ENCODE assay signal across 28 cellular contexts in the genomic region with DNA sequence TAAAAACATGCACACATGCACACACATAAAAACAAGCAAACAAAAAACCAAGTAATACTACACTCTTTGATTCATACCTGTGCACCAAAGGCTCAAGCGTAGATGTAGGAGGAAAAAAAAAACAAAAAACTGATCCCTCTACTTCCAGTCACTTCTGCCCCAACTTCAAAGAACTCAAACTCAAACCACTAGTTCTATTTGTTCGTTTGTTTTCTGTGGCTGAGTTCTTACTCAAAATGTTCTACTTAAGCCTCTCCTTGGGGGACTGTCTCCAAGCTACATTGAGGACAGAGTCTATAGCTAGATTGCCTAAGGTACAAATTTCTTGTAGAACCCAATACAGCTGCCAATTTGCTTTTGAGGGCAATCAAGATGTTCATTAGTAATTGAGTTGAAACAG.
DNase-seq lines count a peak whose midpoint lies in the region; ATAC-seq lines count a peak whose summit lies in the region.
"Had no signal": no experiment of that assay in that cellular context is flagged by ENCODE, and none has a peak within 500 bp of the region (broad histone marks: within the 10 kb centered on the region; RNA-seq: fewer than 3 reads in every experiment).

No MANE protein-coding gene starts in this region.

- no peak overlapping the region for H3K4me3 Mint-ChIP-seq in activated naive CD4-positive, alpha-beta T cell treated with anti-CD3 and anti-CD28 coated beads, Interleukin-2, amount 10 ng/mL, durations not matched to agents 7 days and 5 days
- H3K4me3 Mint-ChIP-seq: activated naive CD8-positive, alpha-beta T cell treated with anti-CD3 and anti-CD28 coated beads for 36 hours; activated T-helper 17 cell treated with anti-CD3 and anti-CD28 coated beads, Interleukin-2, amount 50 U/mL, for 72 hours; B cell; immature natural killer cell; mesothelial cell of epicardium; natural killer cell treated with Interleukin-12 subunit alpha and Interleukin-12 subunit beta and Interleukin-15 and Interleukin-18, amount 100 ng/mL, for 72 hours had no signal

- DNase-seq in DMS79 (lab: John Stamatoyannopoulos, UW): peak; percentile 92
- no peak for DNase-seq in activated naive CD4-positive, alpha-beta T cell treated with anti-CD3 and anti-CD28 coated beads, Interleukin-2, amount 10 ng/mL, durations not matched to agents 7 days and 5 days
- no peak for DNase-seq in activated CD8-positive, alpha-beta memory T cell treated with anti-CD3 and anti-CD28 coated beads for 24 hours
- DNase-seq: activated CD4-positive, alpha-beta T cell treated with anti-CD3 and anti-CD28 coated beads, Interleukin-2, amount 50 U/mL, for 1 hour; activated CD8-positive, alpha-beta memory T cell treated with anti-CD3 and anti-CD28 coated beads, Interleukin-2, amount 50 U/mL, for 4 hours; activated naive CD8-positive, alpha-beta T cell treated with anti-CD3 and anti-CD28 coated beads for 36 hours; DND-41; H7; immature natural killer cell; left lung; MG63; NCI-H146; NCI-H2171 treated with DMSO at 0.1 percent for 48 hours; right lobe of liver; stimulated activated CD4-positive, alpha-beta T cell treated with anti-CD3 and anti-CD28 coated beads, Interleukin-15, amount 100 ng/mL, for 24 hours; stimulated activated CD8-positive, alpha-beta memory T cell treated with anti-CD3 and anti-CD28 coated beads, Interleukin-4, amount 100 ng/mL, for 48 hours; T-helper 9 cell; upper lobe of left lung had no signal

- ATAC-seq in GM18907 (IDR thresholded peaks at IDR 0.05; ENCODE audit: unreplicated experiment) (peak; percentile 82), HG02759 (IDR thresholded peaks at IDR 0.05; ENCODE audit: unreplicated experiment) (peak; percentile 69), HG03432 (IDR thresholded peaks at IDR 0.05; ENCODE audit: unreplicated experiment) (peak; percentile 80), GM19467 (IDR thresholded peaks at IDR 0.05; ENCODE audit: unreplicated experiment) (no peak), GM18498 (IDR thresholded peaks at IDR 0.05; ENCODE audit: unreplicated experiment) (no peak)
- ATAC-seq: activated T-helper 17 cell treated with anti-CD3 and anti-CD28 coated beads, Interleukin-2, amount 50 U/mL, for 72 hours; left lung; natural killer cell treated with Interleukin-12 subunit alpha and Interleukin-12 subunit beta and Interleukin-15 and Interleukin-18, amount 100 ng/mL, for 72 hours; right lobe of liver; SK-N-SH treated with all-trans-retinoic acid at 6 μM for 48 hours had no signal

- no peaks in the 10 kb centered on the region for H3K36me3 Mint-ChIP-seq in activated naive CD4-positive, alpha-beta T cell treated with anti-CD3 and anti-CD28 coated beads, Interleukin-2, amount 10 ng/mL, durations not matched to agents 7 days and 5 days
- H3K36me3 Mint-ChIP-seq: activated naive CD8-positive, alpha-beta T cell treated with anti-CD3 and anti-CD28 coated beads for 36 hours; immature natural killer cell; mesothelial cell of epicardium; natural killer cell treated with Interleukin-12 subunit alpha and Interleukin-12 subunit beta and Interleukin-15 and Interleukin-18, amount 100 ng/mL, for 72 hours had no signal

- H3K4me1 Mint-ChIP-seq in activated naive CD4-positive, alpha-beta T cell treated with anti-CD3 and anti-CD28 coated beads, Interleukin-2, amount 10 ng/mL, durations not matched to agents 7 days and 5 days: no peaks in the 10 kb centered on the region
- H3K4me1 Mint-ChIP-seq: activated naive CD8-positive, alpha-beta T cell treated with anti-CD3 and anti-CD28 coated beads for 36 hours; activated T-helper 17 cell treated with anti-CD3 and anti-CD28 coated beads, Interleukin-2, amount 50 U/mL, for 72 hours; B cell; immature natural killer cell; mesothelial cell of epicardium had no signal

- no peak overlapping the region for H3K27ac Mint-ChIP-seq in activated naive CD4-positive, alpha-beta T cell treated with anti-CD3 and anti-CD28 coated beads, Interleukin-2, amount 10 ng/mL, durations not matched to agents 7 days and 5 days
- H3K27ac Mint-ChIP-seq: activated naive CD8-positive, alpha-beta T cell treated with anti-CD3 and anti-CD28 coated beads for 36 hours; activated T-helper 17 cell treated with anti-CD3 and anti-CD28 coated beads, Interleukin-2, amount 50 U/mL, for 72 hours; B cell; immature natural killer cell; mesothelial cell of epicardium; natural killer cell treated with Interleukin-12 subunit alpha and Interleukin-12 subunit beta and Interleukin-15 and Interleukin-18, amount 100 ng/mL, for 72 hours had no signal

- H3K9me3 Mint-ChIP-seq in activated naive CD4-positive, alpha-beta T cell treated with anti-CD3 and anti-CD28 coated beads, Interleukin-2, amount 10 ng/mL, durations not matched to agents 7 days and 5 days: no peaks in the 10 kb centered on the region
- H3K9me3 Mint-ChIP-seq: activated naive CD8-positive, alpha-beta T cell treated with anti-CD3 and anti-CD28 coated beads for 36 hours; natural killer cell treated with Interleukin-12 subunit alpha and Interleukin-12 subunit beta and Interleukin-15 and Interleukin-18, amount 100 ng/mL, for 72 hours had no signal

- H3K27me3 Mint-ChIP-seq in activated naive CD4-positive, alpha-beta T cell treated with anti-CD3 and anti-CD28 coated beads, Interleukin-2, amount 10 ng/mL, durations not matched to agents 7 days and 5 days: no peaks in the 10 kb centered on the region
- H3K27me3 Mint-ChIP-seq: activated naive CD8-positive, alpha-beta T cell treated with anti-CD3 and anti-CD28 coated beads for 36 hours; activated T-helper 17 cell treated with anti-CD3 and anti-CD28 coated beads, Interleukin-2, amount 50 U/mL, for 72 hours; B cell; natural killer cell treated with Interleukin-12 subunit alpha and Interleukin-12 subunit beta and Interleukin-15 and Interleukin-18, amount 100 ng/mL, for 72 hours had no signal

- CTCF ChIA-PET in activated naive CD4-positive, alpha-beta T cell treated with anti-CD3 and anti-CD28 coated beads, Interleukin-2, amount 10 ng/mL, durations not matched to agents 7 days and 5 days (lab: Charles Lee): interaction anchor here (0.7 kb wide), 1 partner anchor 283 kb away, joined by 3 read pairs; no protein-coding TSS in a partner anchor

Comparison
In these comparisons a context has a peak if more than half of its experiments do, and no peak if none do; other contexts are left out.
1. ATAC-seq: peak in GM18907 (single experiment), HG02759 (single experiment) and HG03432 (single experiment); none in GM19467 (single experiment) and GM18498 (single experiment).